Comparison of ENCODE assay signal across 8 cellular contexts in the genomic region with DNA sequence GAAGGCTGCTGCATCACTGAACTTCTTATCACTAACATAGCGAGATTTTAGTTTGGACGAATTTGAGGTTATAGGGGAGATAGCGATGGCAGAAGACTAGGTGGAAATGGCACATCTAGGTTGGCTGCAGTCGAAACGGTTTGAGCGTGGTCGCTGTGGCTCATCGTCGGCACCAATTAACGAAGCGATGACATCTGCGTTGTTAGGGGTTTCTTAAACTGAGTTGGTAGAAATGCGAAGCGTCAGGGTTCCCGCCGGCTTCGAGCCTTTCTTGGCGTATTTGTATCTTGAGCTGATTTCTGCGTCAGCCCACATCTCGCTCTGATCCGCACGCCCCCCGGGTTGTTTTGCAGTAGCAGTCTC. TPM values are rescaled to one million over a fixed set of nuclear protein-coding genes. Genes with fewer than 3 reads are reported as not detected.
DNase-seq lines count a peak whose midpoint lies in the region; ATAC-seq lines count a peak whose summit lies in the region.

No MANE protein-coding gene starts in this region.

- DNase-seq in NCI-H510A treated with DMSO at 0.1 percent for 48 hours (lab: John Stamatoyannopoulos, UW) = peak; percentile 35
- no peak for DNase-seq in NCI-H510A (lab: John Stamatoyannopoulos, UW)
- DNase-seq in NCI-H82 treated with DMSO at 0.1 percent for 48 hours (lab: John Stamatoyannopoulos, UW; ENCODE audit: unreplicated experiment) = peak; percentile 78
- DNase-seq in activated gamma-delta T cell treated with Interleukin-2 at 50 U/mL for 16 hours = peak; percentile 43
- peak; percentile 53 for DNase-seq in Right ventricle myocardium superior
- peak; percentile 49 for DNase-seq in putamen (ENCODE audit: low spot score)
- DNase-seq in A172 (ENCODE audit: low spot score) = no peak

- intact Hi-C loops in Right ventricle myocardium superior (cut with DNase I) = loop anchor here (10.0 kb wide), 1 partner anchor 587 kb away; a partner anchor contains a TSS

- ATAC-seq in HG02870 (IDR thresholded peaks at IDR 0.05; ENCODE audit: unreplicated experiment) (peak; percentile 7), Right ventricle myocardium superior (ENCODE audit: poor library complexity) (peak; percentile 3)

RNA-seq across cellular contexts. Expression of a gene that starts 0.3 kb away (rescaled TPM):
- 2.6 TPM for total RNA-seq in Right ventricle myocardium superior
- 2.4 and 2.8 TPM in 2 replicates for total RNA-seq in A172 (2014; rRNA removed; shearing (Covaris generic))

RNA-seq across cellular contexts. Expression of a gene that starts 0.8 kb away (rescaled TPM):
- 63.1 TPM for total RNA-seq in Right ventricle myocardium superior
- 81.8 and 91.7 TPM in 2 replicates for total RNA-seq in A172 (2014; rRNA removed; shearing (Covaris generic))

Comparison
In these comparisons a context has a peak if more than half of its experiments do, and no peak if none do; other contexts are left out.
1. DNase-seq: peak in NCI-H510A treated with DMSO at 0.1 percent for 48 hours (single experiment), NCI-H82 treated with DMSO at 0.1 percent for 48 hours (single experiment), activated gamma-delta T cell treated with Interleukin-2 at 50 U/mL for 16 hours (single experiment), Right ventricle myocardium superior (single experiment) and putamen (single experiment); none in NCI-H510A (single experiment) and A172 (single experiment).